8 cellular contexts compared by ENCODE assay signal in the genomic region with DNA sequence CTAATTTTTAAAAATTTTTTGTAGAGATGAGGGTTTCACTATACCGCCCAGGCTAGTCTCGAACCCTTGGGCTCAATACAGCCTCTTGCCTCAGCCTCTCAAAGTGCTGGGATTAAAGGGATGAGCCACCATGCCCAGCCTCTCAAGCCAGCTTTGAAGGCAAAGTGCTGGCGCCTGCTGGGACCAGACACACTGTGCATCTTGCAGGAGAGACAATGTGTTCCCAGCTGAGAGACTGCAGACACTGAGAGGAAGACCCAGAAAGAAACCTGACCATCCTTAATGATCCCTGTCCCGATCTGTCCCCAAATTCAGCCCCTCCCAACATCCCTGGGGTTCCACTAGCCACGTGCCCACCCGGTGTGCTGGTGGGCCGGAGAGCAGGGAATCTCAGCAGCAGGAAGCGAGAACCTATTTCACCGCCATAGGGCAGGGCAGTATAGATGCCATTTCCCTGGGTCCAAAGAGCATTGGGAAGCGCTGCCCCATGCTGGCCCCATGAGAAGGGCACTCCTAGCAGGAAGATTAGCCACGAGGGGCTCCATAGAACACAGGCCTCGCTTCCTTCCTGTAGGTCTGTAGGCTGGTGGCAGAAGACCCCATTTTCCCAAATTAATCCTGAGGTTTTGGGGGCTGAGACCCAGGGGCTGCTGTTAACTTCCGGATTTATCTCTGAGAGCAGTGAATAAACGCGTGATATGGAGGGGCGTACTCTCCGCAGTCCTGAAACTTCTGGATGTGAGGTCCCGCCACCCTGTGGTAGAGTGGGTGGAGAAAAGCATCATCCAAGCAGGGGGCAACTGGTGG. TPM values are rescaled to one million over a fixed set of nuclear protein-coding genes. Genes with fewer than 3 reads are reported as not detected.
DNase-seq lines count a peak whose midpoint lies in the region; TF ChIP-seq lines count a peak whose summit lies in the region.

No MANE protein-coding gene starts in this region.

- H3K27ac ChIP-seq in GM23248 (peak overlapping the region; percentile 92), SJSA1 (peak overlapping the region; percentile 96; the same call in 1 of the 2 replicates)

- TF ChIP-seq CTCF in foreskin fibroblast (IDR thresholded peaks at IDR 0.05; ENCODE audit: low read depth, low read length) = no peak

- H3K27me3 ChIP-seq in GM23248 (replicated peaks; ENCODE audit: insufficient read depth) (no peaks in the 10 kb centered on the region), SJSA1 (replicated peaks) (no peaks in the 10 kb centered on the region)

- H2AFZ ChIP-seq in GM23248 = peak overlapping the region; percentile 66

- no peaks in the 10 kb centered on the region for H3K9me2 ChIP-seq in GM23248 (ENCODE audit: insufficient read depth)

- H4K20me1 ChIP-seq in GM23248 (ENCODE audit: insufficient read depth) = no peaks in the 10 kb centered on the region

- DNase-seq in GM23248 = peak; percentile 17
- no peak for DNase-seq in SJSA1 (ENCODE audit: low read depth in 1 of 2, low spot score in 2 of 2)
- DNase-seq in foreskin fibroblast = no peak
- DNase-seq in skeletal muscle cell (ENCODE audit: low read depth) = no peak
- no peak for DNase-seq in NCI-H1092 (lab: John Stamatoyannopoulos, UW)
- no peak for DNase-seq in NCI-H345 treated with DMSO at 0.1 percent for 48 hours (lab: John Stamatoyannopoulos, UW; ENCODE audit: unreplicated experiment)
- no peak for DNase-seq in AG20443 (ENCODE audit: low spot score)
- DNase-seq in NCI-H2107 treated with DMSO at 0.1 percent for 48 hours (lab: John Stamatoyannopoulos, UW; ENCODE audit: unreplicated experiment) = no peak

- H3K79me2 ChIP-seq in GM23248 (ENCODE audit: insufficient read depth) = peaks cover 58% of the 10 kb centered on the region

- peak overlapping the region; percentile 90 for H3K4me3 ChIP-seq in GM23248
- peak overlapping the region; percentile 93 for H3K4me3 ChIP-seq in SJSA1
- H3K4me3 ChIP-seq in foreskin fibroblast (ENCODE audit: low read depth in 1 of 2, low read length in 2 of 2) = peak overlapping the region; percentile 90
- H3K4me3 ChIP-seq in skeletal muscle cell (ENCODE audit: low read depth, low read length) = peak overlapping the region; percentile 80

- H3K9ac ChIP-seq in GM23248 = peak overlapping the region; percentile 90

- WGBS in GM23248 (ENCODE audit: low coverage in 1 of 2, low lambda C conversion rate in 2 of 2, missing lambda C conversion rate in 2 of 2), 2 experiments = 25 to 28% methylated on average over 18 of the region's 18 CpGs

- H3K36me3 ChIP-seq in GM23248 (ENCODE audit: low read depth) = 0 out of 2 replicates have a peak, but pooled peaks cover 9% of the 10 kb centered on the region
- peaks cover 54% of the 10 kb centered on the region for H3K36me3 ChIP-seq in SJSA1

- in situ Hi-C loops in GM23248 (cut with MboI) = no loop called here

- H3K4me1 ChIP-seq in GM23248 (ENCODE audit: insufficient read depth) = peaks cover 8% of the 10 kb centered on the region
- H3K4me1 ChIP-seq in SJSA1 (replicated peaks) = peaks cover 19% of the 10 kb centered on the region

- H3K9me3 ChIP-seq in GM23248 (ENCODE audit: low read depth) (no peaks in the 10 kb centered on the region), SJSA1 (replicated peaks) (no peaks in the 10 kb centered on the region)

- peak overlapping the region; percentile 95 for H3K4me2 ChIP-seq in GM23248 (ENCODE audit: unreplicated experiment)

- no peaks in the 10 kb centered on the region for H3F3A ChIP-seq in GM23248 (ENCODE audit: insufficient read depth)

RNA-seq across cellular contexts. Expression of a gene that starts 1.0 kb away (rescaled TPM):
- 23.0 and 27.1 TPM in 2 replicates for total RNA-seq in GM23248 (2014; rRNA removed; shearing (Covaris generic))
- polyA plus RNA-seq in GM23248 (2016; fragmentation: Nextera tagmentation; extraction: Ambion mirVana) = 28.7 and 29.2 TPM in 2 replicates
- 27.3 and 36.4 TPM in 2 replicates for total RNA-seq in SJSA1 (2014; rRNA removed; shearing (Covaris generic))

RNA-seq across cellular contexts. Expression of a gene that starts 7.1 kb away (rescaled TPM):
- 3.4 and 8.6 TPM in 2 replicates for total RNA-seq in GM23248 (2014; rRNA removed; shearing (Covaris generic))
- polyA plus RNA-seq in GM23248 (2016; fragmentation: Nextera tagmentation; extraction: Ambion mirVana) = 23.1 and 23.4 TPM in 2 replicates
- total RNA-seq in SJSA1 (2014; rRNA removed; shearing (Covaris generic)) = 6.0 and 8.1 TPM in 2 replicates

RNA-seq across cellular contexts. Expression of a gene that starts 16.5 kb away (rescaled TPM):
- 46.6 and 50.2 TPM in 2 replicates for total RNA-seq in GM23248 (2014; rRNA removed; shearing (Covaris generic))
- polyA plus RNA-seq in GM23248 (2016; fragmentation: Nextera tagmentation; extraction: Ambion mirVana) = 48.9 and 49.2 TPM in 2 replicates
- 25.5 and 84.1 TPM in 2 replicates for total RNA-seq in SJSA1 (2014; rRNA removed; shearing (Covaris generic))

RNA-seq across cellular contexts. Expression of a gene that starts 22.7 kb away (rescaled TPM):
- total RNA-seq in GM23248 (2014; rRNA removed; shearing (Covaris generic)) = 1.8 and 2.5 TPM in 2 replicates
- 1.4 and 1.8 TPM in 2 replicates for polyA plus RNA-seq in GM23248 (2016; fragmentation: Nextera tagmentation; extraction: Ambion mirVana)
- 1.2 TPM in 1 of 2 replicates, not detected in the other for total RNA-seq in SJSA1 (2014; rRNA removed; shearing (Covaris generic))

RNA-seq across cellular contexts. Expression of a gene that starts 42.6 kb away (rescaled TPM):
- total RNA-seq in GM23248 (2014; rRNA removed; shearing (Covaris generic)) = 45.4 and 48.7 TPM in 2 replicates
- polyA plus RNA-seq in GM23248 (2016; fragmentation: Nextera tagmentation; extraction: Ambion mirVana) = 8.8 and 9.8 TPM in 2 replicates
- total RNA-seq in SJSA1 (2014; rRNA removed; shearing (Covaris generic)) = 0.38 and 0.79 TPM in 2 replicates
